30 cellular contexts compared by ENCODE assay signal in genomic region chr15:65921780-65922179, GRCh38. TPM values are rescaled to one million over a fixed set of nuclear protein-coding genes. Genes with fewer than 3 reads are reported as not detected.
DNase-seq lines count a peak whose midpoint lies in the region; ATAC-seq and TF ChIP-seq lines count a peak whose summit lies in the region.
"Had no signal": no experiment of that assay in that cellular context is flagged by ENCODE, and none has a peak within 500 bp of the region (broad histone marks: within the 10 kb centered on the region; RNA-seq: fewer than 3 reads in every experiment).

No MANE protein-coding gene starts in this region.

- H3K36me3 ChIP-seq in Karpas-422 (ENCODE audit: insufficient read depth, low read length): no peaks in the 10 kb centered on the region
- no peaks in the 10 kb centered on the region for H3K36me3 ChIP-seq in psoas muscle (ENCODE audit: insufficient read depth in 1 of 2, low read depth in 1 of 2)
- H3K36me3 ChIP-seq: breast epithelium, gastroesophageal sphincter, MG63, neural progenitor cell, pancreas, Peyer's patch, vagina had no signal

- peak overlapping the region; percentile 28 for H3K4me2 ChIP-seq in Karpas-422 (ENCODE audit: low read depth, low read length, poor library complexity, severe bottlenecking)
- H3K4me2 ChIP-seq: A549, neural progenitor cell had no signal

- H3K4me1 ChIP-seq in Karpas-422 (ENCODE audit: low read length) (peaks cover 36% of the 10 kb centered on the region), psoas muscle (no peaks in the 10 kb centered on the region)
- H3K4me1 ChIP-seq: breast epithelium, Peyer's patch, vagina had no signal

- WGBS in psoas muscle, 3 donors: 68 to 70% (median 69%) methylated on average over 5 of the region's 5 CpGs

- DNase-seq in GM12865 (ENCODE audit: low read depth): peak; percentile 58
- DNase-seq in Karpas-422: no peak
- DNase-seq in cerebellar cortex (ENCODE audit: low spot score): peak; percentile 72
- DNase-seq in midbrain (lab: John Stamatoyannopoulos, UW): peak; percentile 34
- no peak for DNase-seq in activated naive CD4-positive, alpha-beta T cell treated with Interleukin-2 at 50 U/mL for 16 hours
- DNase-seq in psoas muscle: no peak
- DNase-seq: activated CD4-positive, alpha-beta T cell treated with anti-CD3 and anti-CD28 coated beads for 4 hours; activated CD8-positive, alpha-beta T cell treated with anti-CD3 and anti-CD28 coated beads, Interleukin-2, amount 10 ng/mL, durations not matched to agents 7 days and 5 days; CD4-positive, alpha-beta memory T cell; H9; immature natural killer cell; KG1; left colon; mesenchymal stem cell; MG63; NCI-H1417; NCI-H2029 treated with DMSO at 0.1 percent for 48 hours; NCI-H526; pancreas; Peyer's patch; small intestine; stimulated activated naive CD8-positive, alpha-beta T cell treated with anti-CD3 and anti-CD28 coated beads, Interleukin-15, Interleukin-2, amounts not matched to agents 100 U/mL and 50 U/mL, for 24 hours had no signal

- H3K9me3 ChIP-seq in Karpas-422 (ENCODE audit: low read length): no peaks in the 10 kb centered on the region
- no peaks in the 10 kb centered on the region for H3K9me3 ChIP-seq in psoas muscle
- H3K9me3 ChIP-seq: A549, breast epithelium, gastroesophageal sphincter, MG63, pancreas, Peyer's patch, vagina had no signal

- H3K27me3 ChIP-seq in Karpas-422 (ENCODE audit: low read length) (no peaks in the 10 kb centered on the region), psoas muscle (ENCODE audit: insufficient read depth in 3 of 3, low read length in 2 of 3) (no peaks in the 10 kb centered on the region)
- H3K27me3 ChIP-seq: breast epithelium, gastroesophageal sphincter, MG63, neural progenitor cell, pancreas, Peyer's patch, vagina had no signal

- no peaks in the 10 kb centered on the region for H3K9me2 ChIP-seq in Karpas-422 (replicated peaks; ENCODE audit: insufficient read depth, low read length)

- no peak for TF ChIP-seq CTCF in GM12865 (IDR thresholded peaks at IDR 0.05; ENCODE audit: insufficient read depth, low read depth, low read length, missing control alignments)
- TF ChIP-seq CTCF in psoas muscle (IDR thresholded peaks at IDR 0.05): no peak

- no peak overlapping the region for H3K4me3 ChIP-seq in GM12865 (ENCODE audit: low read depth, low read length)
- H3K4me3 ChIP-seq in Karpas-422 (ENCODE audit: low read length): no peak overlapping the region
- no peak overlapping the region for H3K4me3 ChIP-seq in psoas muscle
- H3K4me3 ChIP-seq: A549, breast epithelium, gastroesophageal sphincter, MG63, neural progenitor cell, pancreas, Peyer's patch, vagina had no signal

- H4K20me1 ChIP-seq in Karpas-422 (ENCODE audit: insufficient read depth, low read depth, low read length): no peaks in the 10 kb centered on the region

- no peak overlapping the region for H2AFZ ChIP-seq in Karpas-422 (ENCODE audit: low read length)
- H2AFZ ChIP-seq: neural progenitor cell had no signal

- H3K9ac ChIP-seq in Karpas-422 (ENCODE audit: low read length): no peak overlapping the region
- H3K9ac ChIP-seq: neural progenitor cell had no signal

- intact Hi-C loops in psoas muscle (cut with DNase I): loop anchor here (5.0 kb wide), 2 partner anchors 271 to 766 kb away; no protein-coding TSS in a partner anchor

- no peaks in the 10 kb centered on the region for H3K79me2 ChIP-seq in Karpas-422 (ENCODE audit: low read length)

- ATAC-seq in GM19455 (IDR thresholded peaks at IDR 0.05; ENCODE audit: unreplicated experiment) (no peak), HG02973 (IDR thresholded peaks at IDR 0.05; ENCODE audit: unreplicated experiment) (no peak), psoas muscle (no peak)
- ATAC-seq: A549; activated CD8-positive, alpha-beta T cell treated with anti-CD3 and anti-CD28 coated beads, Interleukin-2, amount 10 ng/mL, durations not matched to agents 7 days and 5 days; gastroesophageal sphincter; left colon; pancreas; stimulated activated naive CD8-positive, alpha-beta T cell treated with anti-CD3 and anti-CD28 coated beads, Interleukin-15, Interleukin-2, amounts not matched to agents 100 U/mL and 50 U/mL, for 24 hours had no signal

- H3K27ac ChIP-seq in Karpas-422 (ENCODE audit: low read length) (no peak overlapping the region), psoas muscle (no peak overlapping the region)
- H3K27ac ChIP-seq: A549, breast epithelium, gastroesophageal sphincter, HL-60, neural progenitor cell, pancreas, Peyer's patch, vagina had no signal

RNA-seq across cellular contexts. Expression of gene RAB11A, which starts 52.5 kb away (rescaled TPM):
- total RNA-seq in Karpas-422 (2014; rRNA removed; shearing (Covaris generic); ENCODE audit: low replicate concordance): 187 and 230 TPM in 2 replicates
- 100 to 1,000 TPM in 2 of 4 donors, 10 to 100 TPM in 2; 89.5 to 152 (median 105) TPM for total RNA-seq in psoas muscle
- polyA plus RNA-seq in psoas muscle: 100 to 1,000 TPM; 115 to 152 (median 150) TPM

Comparison
In these comparisons a context has a peak if more than half of its experiments do, and no peak if none do; other contexts are left out.
1. DNase-seq: peak in GM12865 (single experiment), cerebellar cortex (single experiment) and midbrain (single experiment); none in Karpas-422 (single experiment), activated naive CD4-positive, alpha-beta T cell treated with Interleukin-2 at 50 U/mL for 16 hours (single experiment) and psoas muscle (0 of 2).